In genomic region chr7:73308074-73308664, GRCh38 we compare ENCODE assay signal across 8 cellular contexts. TPM values are rescaled to one million over a fixed set of nuclear protein-coding genes. Genes with fewer than 3 reads are reported as not detected.
A peak's percentile ranks its signal among the peaks of the same experiment; 100 is the strongest.
DNase-seq lines count a peak whose midpoint lies in the region; ATAC-seq, FAIRE-seq and TF ChIP-seq lines count a peak whose summit lies in the region.

No MANE protein-coding gene starts in this region.

- no peaks in the 10 kb centered on the region for H3K9me1 ChIP-seq in endothelial cell of umbilical vein (replicated peaks; ENCODE audit: control insufficient read depth, extremely low read depth, insufficient read depth, low read length)

- H3K9me3 ChIP-seq in OCI-LY7 (ENCODE audit: low read length) = no peaks in the 10 kb centered on the region
- H3K9me3 ChIP-seq in endothelial cell of umbilical vein (replicated peaks; ENCODE audit: control insufficient read depth, insufficient read depth, low read length) = no peaks in the 10 kb centered on the region

- H4K20me1 ChIP-seq in OCI-LY7 (ENCODE audit: insufficient read depth, low read length) (0 out of 2 replicates have a peak, but pooled peaks cover 4% of the 10 kb centered on the region), endothelial cell of umbilical vein (replicated peaks; ENCODE audit: control insufficient read depth, extremely low read depth, insufficient read depth, low read length) (no peaks in the 10 kb centered on the region)

- H3K4me3 Mint-ChIP-seq in neural crest cell = peak overlapping the region; percentile 98

- H3K27ac ChIP-seq in OCI-LY7 (ENCODE audit: low read depth, low read length, poor library complexity, severe bottlenecking) (peak overlapping the region; percentile 53), endothelial cell of umbilical vein (ENCODE audit: insufficient read depth, low read depth, low read length) (no peak overlapping the region)

- no peak overlapping the region for H3K27ac Mint-ChIP-seq in neural crest cell (ENCODE audit: unreplicated experiment)

- no peaks in the 10 kb centered on the region for H3K27me3 ChIP-seq in endothelial cell of umbilical vein (ENCODE audit: control insufficient read depth in 2 of 2, insufficient read depth in 2 of 2, low read length in 2 of 2)

- dilution Hi-C loops in endothelial cell of umbilical vein (cut with MboI; ENCODE audit: extremely low pct_ligation_motif_present, low sequenced_read_pairs) = no loop called here

- H3K36me3 Mint-ChIP-seq in neural crest cell (ENCODE audit: low read depth) = peaks cover 4% of the 10 kb centered on the region

- intact Hi-C loops in OCI-LY7 (cut with micrococcal nuclease; ENCODE audit: unreplicated experiment) = no loop called here
- intact Hi-C loops in endothelial cell of umbilical vein (cut with micrococcal nuclease) = no loop called here

- H3K4me3 ChIP-seq in OCI-LY7 (ENCODE audit: low read depth, low read length, poor library complexity, severe bottlenecking) (peak overlapping the region; percentile 88), endothelial cell of umbilical vein (replicated peaks in 1 of 3; ENCODE audit: insufficient read depth in 1 of 3, low read depth in 1 of 3, low read length in 3 of 3) (peak overlapping the region in 2 of 3 experiments; percentile 20 to 57)

- DNase-seq in NCI-H2227 (lab: John Stamatoyannopoulos, UW; ENCODE audit: unreplicated experiment) (peak; percentile 43), NCI-H2227 treated with DMSO at 0.1 percent for 48 hours (lab: John Stamatoyannopoulos, UW) (no peak), OCI-LY7 (ENCODE audit: low spot score) (no peak), endothelial cell of umbilical vein (ENCODE audit: low read depth, low spot score) (peak; percentile 14), neural crest cell (ENCODE audit: low read depth, low spot score) (no peak), Ammon's horn (ENCODE audit: low spot score) (no peak), cortex of kidney (lab: John Stamatoyannopoulos, UW) (no peak)

- H3K36me3 ChIP-seq in OCI-LY7 (ENCODE audit: insufficient read depth, low read length) (peaks cover 42% of the 10 kb centered on the region), endothelial cell of umbilical vein (ENCODE audit: control insufficient read depth in 2 of 2, extremely low read depth in 1 of 2, insufficient read depth in 2 of 2, low read length in 2 of 2) (no peaks in the 10 kb centered on the region)

- TF ChIP-seq POLR2A in endothelial cell of umbilical vein (IDR thresholded peaks at IDR 0.05; ENCODE audit: low read depth, low read length) = no peak

- peaks cover 17% of the 10 kb centered on the region for H3K4me1 ChIP-seq in OCI-LY7 (ENCODE audit: insufficient read depth, low read length, poor library complexity, severe bottlenecking)
- H3K4me1 ChIP-seq in endothelial cell of umbilical vein (ENCODE audit: control insufficient read depth, extremely low read depth, insufficient read depth, low read length) = no peaks in the 10 kb centered on the region

- peak overlapping the region; percentile 26; the same call in 1 of the 2 replicates for H2AFZ ChIP-seq in OCI-LY7 (ENCODE audit: low read length)
- peak overlapping the region; percentile 73 for H2AFZ ChIP-seq in endothelial cell of umbilical vein (ENCODE audit: low read depth, low read length)

- H3K9ac ChIP-seq in endothelial cell of umbilical vein (replicated peaks; ENCODE audit: extremely low read depth, insufficient read depth, low read length) = no peak overlapping the region

- BruUV-seq in OCI-LY7 (replicated peaks; lab: Mats Ljungman, UMichigan) (TSS peak; percentile 61), endothelial cell of umbilical vein (replicated peaks; lab: Mats Ljungman, UMichigan) (no TSS peak)

- H3K27me3 Mint-ChIP-seq in neural crest cell (ENCODE audit: low read depth) = no peaks in the 10 kb centered on the region

- H3K9me2 ChIP-seq in OCI-LY7 (ENCODE audit: insufficient read depth, low read length) = no peaks in the 10 kb centered on the region

- TF ChIP-seq CTCF in OCI-LY7 (conservative IDR thresholded peaks at IDR 0.05; ENCODE audit: low read length) (no peak), endothelial cell of umbilical vein (IDR thresholded peaks at IDR 0.05; ENCODE audit: extremely low read depth in 1 of 2, insufficient read depth in 1 of 2, low read depth in 1 of 2, low read length in 2 of 2) (no peak), neural crest cell (conservative IDR thresholded peaks at IDR 0.05) (no peak)

- POLR2A ChIA-PET in OCI-LY7 (lab: Charles Lee) = no interaction called here
- POLR2A ChIA-PET in endothelial cell of umbilical vein (lab: Charles Lee) = no interaction called here

- H3K9me3 Mint-ChIP-seq in neural crest cell = no peaks in the 10 kb centered on the region

- peak; percentile 36 for ATAC-seq in HG02610 (IDR thresholded peaks at IDR 0.05; ENCODE audit: unreplicated experiment)

- H3K79me2 ChIP-seq in OCI-LY7 (ENCODE audit: insufficient read depth, low read depth, low read length) (peaks cover 23% of the 10 kb centered on the region), endothelial cell of umbilical vein (ENCODE audit: control insufficient read depth, insufficient read depth, low read length) (no peaks in the 10 kb centered on the region)

- H3K4me1 Mint-ChIP-seq in neural crest cell = peaks cover 31% of the 10 kb centered on the region

- peak overlapping the region; percentile 72 for H3K4me2 ChIP-seq in OCI-LY7 (ENCODE audit: low read length)
- H3K4me2 ChIP-seq in endothelial cell of umbilical vein (ENCODE audit: insufficient read depth, low read length) = peak overlapping the region; percentile 50

- FAIRE-seq in endothelial cell of umbilical vein (lab: Jason Lieb, UNC) = no peak

- CTCF ChIA-PET in OCI-LY7 (lab: Charles Lee; ENCODE audit: unreplicated experiment) = no interaction called here
- CTCF ChIA-PET in endothelial cell of umbilical vein (lab: Charles Lee) = interaction anchor here (0.9 to 1.4 kb wide), 2 partner anchors 16 to 144 kb away, joined by 4 read pairs; no protein-coding TSS in a partner anchor

TF ChIP-seq in endothelial cell of umbilical vein, 7 proteins besides CTCF, POLR2A, EP300 and RAD21:
- TF ChIP-seq POLR2AphosphoS5 (IDR thresholded peaks at IDR 0.05; ENCODE audit: insufficient read depth, low read depth, low read length) = no peak
- TF ChIP-seq MAX (IDR thresholded peaks at IDR 0.05; ENCODE audit: insufficient read depth, insufficient read length) = no peak
- TF ChIP-seq EZH2 (IDR thresholded peaks at IDR 0.05; ENCODE audit: borderline replicate concordance, low read depth, low read length, severe bottlenecking) = no peak
- no peak for TF ChIP-seq FOS (IDR thresholded peaks at IDR 0.05; ENCODE audit: borderline replicate concordance, insufficient read depth, low read length)
- no peak for TF ChIP-seq JUN (IDR thresholded peaks at IDR 0.05; ENCODE audit: borderline replicate concordance, insufficient read depth, insufficient read length, low read depth)
- no peak for TF ChIP-seq GATA2 (IDR thresholded peaks at IDR 0.05; ENCODE audit: insufficient read depth, insufficient read length, low read depth, low read length)
- TF ChIP-seq MYC (IDR thresholded peaks at IDR 0.05; ENCODE audit: low read depth, low read length) = no peak

RNA-seq across cellular contexts. Expression of gene NSUN5, which starts 0.5 kb away (rescaled TPM):
- 43.2 and 66.7 TPM in 2 replicates for total RNA-seq in OCI-LY7 (2014; rRNA removed; shearing (Covaris generic))
- total RNA-seq in OCI-LY7 (2022) (60.4 and 67.7 TPM in 2 replicates), endothelial cell of umbilical vein (4.5 and 6.8 TPM in 2 replicates), neural crest cell (33.6 and 40.2 TPM in 2 replicates)
- 4.1 and 6.3 TPM in 2 replicates for polyA plus RNA-seq in endothelial cell of umbilical vein
- polyA plus RNA-seq in endothelial cell of umbilical vein (2011; cell fraction: cytosol; rRNA removed) = 2.9 and 3.3 TPM in 2 replicates
- polyA plus RNA-seq in endothelial cell of umbilical vein (2011; cell fraction: nucleus; rRNA removed) = 4.8 and 5.3 TPM in 2 replicates
- 2.3 and 3.7 TPM in 2 replicates for polyA plus RNA-seq in endothelial cell of umbilical vein (2012)
- polyA minus RNA-seq in endothelial cell of umbilical vein = 1.4 and 3.5 TPM in 2 replicates
- 30.9 TPM for polyA minus RNA-seq in endothelial cell of umbilical vein (2011; cell fraction: cytosol; rRNA and poly(A)+ RNA removed)
- polyA minus RNA-seq in endothelial cell of umbilical vein (2011; cell fraction: nucleus; rRNA and poly(A)+ RNA removed) = 1.5 and 2.1 TPM in 2 replicates

RNA-seq across cellular contexts. Expression of gene TRIM50, which starts 19.7 kb away (rescaled TPM):
- total RNA-seq in OCI-LY7 (2014; rRNA removed; shearing (Covaris generic)) = not detected in 2 replicates
- total RNA-seq in OCI-LY7 (2022) (0.40 TPM in 1 of 2 replicates, not detected in the other), endothelial cell of umbilical vein (not detected in 2 replicates), neural crest cell (not detected in 2 replicates)
- polyA plus RNA-seq in endothelial cell of umbilical vein = not detected in 2 replicates
- not detected in 2 replicates for polyA plus RNA-seq in endothelial cell of umbilical vein (2011; cell fraction: cytosol; rRNA removed)
- polyA plus RNA-seq in endothelial cell of umbilical vein (2011; cell fraction: nucleus; rRNA removed) = not detected in 2 replicates
- polyA plus RNA-seq in endothelial cell of umbilical vein (2012) = not detected in 2 replicates
- not detected in 2 replicates for polyA minus RNA-seq in endothelial cell of umbilical vein
- not detected for polyA minus RNA-seq in endothelial cell of umbilical vein (2011; cell fraction: cytosol; rRNA and poly(A)+ RNA removed)
- polyA minus RNA-seq in endothelial cell of umbilical vein (2011; cell fraction: nucleus; rRNA and poly(A)+ RNA removed) = not detected in 2 replicates

RNA-seq across cellular contexts. Expression of gene FKBP6, which starts 19.8 kb away (rescaled TPM):
- total RNA-seq in OCI-LY7 (2014; rRNA removed; shearing (Covaris generic)) = not detected in 2 replicates
- total RNA-seq in OCI-LY7 (2022) (not detected in 2 replicates), endothelial cell of umbilical vein (not detected in 2 replicates), neural crest cell (not detected in 2 replicates)
- polyA plus RNA-seq in endothelial cell of umbilical vein = 0.04 TPM in 1 of 2 replicates, not detected in the other
- polyA plus RNA-seq in endothelial cell of umbilical vein (2011; cell fraction: cytosol; rRNA removed) = not detected in 2 replicates
- polyA plus RNA-seq in endothelial cell of umbilical vein (2011; cell fraction: nucleus; rRNA removed) = not detected in 2 replicates
- not detected in 2 replicates for polyA plus RNA-seq in endothelial cell of umbilical vein (2012)
- polyA minus RNA-seq in endothelial cell of umbilical vein = not detected in 2 replicates
- not detected for polyA minus RNA-seq in endothelial cell of umbilical vein (2011; cell fraction: cytosol; rRNA and poly(A)+ RNA removed)
- polyA minus RNA-seq in endothelial cell of umbilical vein (2011; cell fraction: nucleus; rRNA and poly(A)+ RNA removed) = not detected in 2 replicates

Comparison
In these comparisons a context has a peak if more than half of its experiments do, and no peak if none do; other contexts are left out.
1. DNase-seq: peak in NCI-H2227 (single experiment) and endothelial cell of umbilical vein (single experiment); none in NCI-H2227 treated with DMSO at 0.1 percent for 48 hours (single experiment), OCI-LY7 (single experiment), neural crest cell (single experiment), Ammon's horn (single experiment) and cortex of kidney (single experiment).